ENCODE assay signal across 9 cellular contexts in the genomic region with DNA sequence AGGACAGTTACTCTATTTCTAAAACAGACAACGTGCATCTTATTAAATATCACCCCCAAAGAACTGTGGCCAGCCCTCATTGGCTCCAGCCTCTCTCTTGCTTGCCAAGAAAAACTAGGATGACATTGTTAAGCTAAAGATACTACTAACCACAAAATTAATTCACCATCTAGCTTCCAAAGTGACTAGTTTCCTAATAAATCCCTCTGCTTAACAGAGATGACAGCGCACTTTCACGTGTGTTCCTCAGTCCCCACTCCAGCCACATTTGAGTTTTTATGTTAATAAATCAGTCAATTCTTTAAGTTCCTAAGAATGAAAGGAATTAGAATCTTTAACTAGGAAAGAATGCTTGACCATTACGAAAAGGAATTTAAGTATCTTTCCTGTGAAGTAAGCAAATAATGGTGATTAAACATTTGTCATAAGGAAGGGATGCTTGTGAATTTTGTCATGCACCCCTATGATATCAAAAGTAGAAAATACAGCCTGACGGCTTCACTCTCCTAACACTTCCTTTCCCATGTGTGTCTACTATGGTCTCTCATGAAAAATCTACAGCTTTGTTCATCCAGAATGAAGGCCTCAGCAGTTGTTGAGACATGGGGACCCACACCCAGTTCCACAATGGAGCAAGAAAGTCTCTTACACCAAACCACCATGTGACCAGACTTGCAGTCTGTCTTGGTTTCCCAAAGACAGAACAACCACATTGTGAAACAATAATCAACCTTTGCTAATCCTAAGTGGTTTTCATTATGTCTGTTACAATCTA. TPM values are rescaled to one million over a fixed set of nuclear protein-coding genes. Genes with fewer than 3 reads are reported as not detected.
DNase-seq lines count a peak whose midpoint lies in the region; ATAC-seq, FAIRE-seq and TF ChIP-seq lines count a peak whose summit lies in the region.
"Had no signal": no experiment of that assay in that cellular context is flagged by ENCODE, and none has a peak within 500 bp of the region (broad histone marks: within the 10 kb centered on the region; RNA-seq: fewer than 3 reads in every experiment).

No MANE protein-coding gene starts in this region.

- no peaks in the 10 kb centered on the region for H3K9me3 ChIP-seq in A549
- no peaks in the 10 kb centered on the region for H3K9me3 ChIP-seq in K562 (replicated peaks; ENCODE audit: control insufficient read depth, insufficient read depth, low read depth, low read length)
- no peaks in the 10 kb centered on the region for H3K9me3 ChIP-seq in lung (ENCODE audit: control insufficient read depth in 2 of 2, insufficient read depth in 1 of 2, low read length in 1 of 2)
- H3K9me3 ChIP-seq in T-helper 17 cell (ENCODE audit: control insufficient read depth, low read length, poor library complexity, severe bottlenecking), result no peaks in the 10 kb centered on the region
- no peaks in the 10 kb centered on the region for H3K9me3 ChIP-seq in effector memory CD4-positive, alpha-beta T cell (ENCODE audit: control insufficient read depth, low read length)

- H3K27ac ChIP-seq in A549, result peak overlapping the region; percentile 65 to 88
- peak overlapping the region; percentile 70 for H3K27ac ChIP-seq in K562 (ENCODE audit: extremely low read depth, low read depth, low read length)
- peak overlapping the region; percentile 60 to 79 for H3K27ac ChIP-seq in lung (ENCODE audit: low read depth in 1 of 2, low read length in 1 of 2)
- no peak overlapping the region for H3K27ac ChIP-seq in effector memory CD4-positive, alpha-beta T cell (ENCODE audit: insufficient read depth, low read length, poor library complexity, severe bottlenecking)

- in situ Hi-C loops in K562 (cut with MboI), result no loop called here

- TF ChIP-seq EP300 in A549 (IDR thresholded peaks at IDR 0.05) (peak in 1 of 2 experiments; percentile 28; a peak in 1 of 5 replicates), K562 (IDR thresholded peaks at IDR 0.05; ENCODE audit: low read length) (no peak)

- peak; percentile 46 to 65 for DNase-seq in A549 (ENCODE audit: low read depth in 1 of 2, low spot score in 1 of 2)
- peak; percentile 45 for DNase-seq in HK-2 (ENCODE audit: unreplicated experiment)
- DNase-seq in K562 (ENCODE audit: extremely low read depth in 1 of 4, low spot score in 3 of 4), result no peak
- peak; percentile 39 for DNase-seq in lung (ENCODE audit: low spot score)
- no peak for DNase-seq in T-helper 17 cell
- DNase-seq in effector memory CD4-positive, alpha-beta T cell, result no peak
- DNase-seq: NCI-H774 had no signal

- H3K36me3 Mint-ChIP-seq in T-helper 17 cell (ENCODE audit: low read depth), result no peaks in the 10 kb centered on the region

- H2AFZ ChIP-seq in K562 (ENCODE audit: low read depth, low read length), result no peak overlapping the region

- H3K27me3 ChIP-seq in K562 (ENCODE audit: control insufficient read depth in 2 of 2, insufficient read depth in 2 of 2, low read length in 2 of 2) (no peaks in the 10 kb centered on the region), lung (ENCODE audit: control insufficient read depth, insufficient read depth) (no peaks in the 10 kb centered on the region)
- H3K27me3 ChIP-seq in effector memory CD4-positive, alpha-beta T cell (replicated peaks; ENCODE audit: control insufficient read depth, insufficient read depth, low read length, poor library complexity, severe bottlenecking), result no peaks in the 10 kb centered on the region

- intact Hi-C loops in K562 (cut with micrococcal nuclease), result no loop called here

- H3K36me3 ChIP-seq in K562 (ENCODE audit: control insufficient read depth, insufficient read depth, low read length), result peaks cover 28% of the 10 kb centered on the region
- no peaks in the 10 kb centered on the region for H3K36me3 ChIP-seq in lung (ENCODE audit: control insufficient read depth in 2 of 2, insufficient read depth in 2 of 2, low read length in 2 of 2)
- no peaks in the 10 kb centered on the region for H3K36me3 ChIP-seq in effector memory CD4-positive, alpha-beta T cell (ENCODE audit: control insufficient read depth, insufficient read depth, low read length)

- POLR2A ChIA-PET in A549 (lab: Yijun Ruan, JAX), result interaction anchor here (1.4 kb wide), 1 partner anchor 9 kb away, joined by 4 read pairs; a partner anchor contains a TSS
- POLR2A ChIA-PET in K562 (lab: Yijun Ruan, JAX), result interaction anchor here (0.8 to 5.1 kb wide), 4 partner anchors 8 to 105 kb away, joined by 3 to 27 read pairs (median 4); no protein-coding TSS in a partner anchor

- H3K9me1 ChIP-seq in K562 (ENCODE audit: control insufficient read depth, insufficient read depth, low read length), result peaks cover 4% of the 10 kb centered on the region

- H3K4me2 ChIP-seq in A549 (peak overlapping the region; percentile 90), K562 (ENCODE audit: insufficient read depth, low read length) (peak overlapping the region; percentile 63)

- H3K4me3 ChIP-seq in A549 (peak overlapping the region; percentile 22; the same call in 2 of the 3 replicates), K562 (no peak overlapping the region), lung (no peak overlapping the region)
- no peak overlapping the region for H3K4me3 ChIP-seq in effector memory CD4-positive, alpha-beta T cell (ENCODE audit: insufficient read depth, low read depth, low read length, poor library complexity, severe bottlenecking)

- no peak overlapping the region for H3K4me3 Mint-ChIP-seq in T-helper 17 cell

- no TSS peak for BruUV-seq in K562 (replicated peaks; lab: Mats Ljungman, UMichigan)

- TF ChIP-seq POLR2A in A549 (IDR thresholded peaks at IDR 0.05; ENCODE audit: low read length) (no peak), K562 (conservative IDR thresholded peaks at IDR 0.05) (no peak)

- FAIRE-seq in A549 (lab: Jason Lieb, UNC) (no peak), K562 (lab: Jason Lieb, UNC) (no peak)

- H3K27me3 Mint-ChIP-seq in T-helper 17 cell, result no peaks in the 10 kb centered on the region

- H3K4me1 ChIP-seq in A549, result peaks cover 96% of the 10 kb centered on the region
- peaks cover 13 to 75% of the 10 kb centered on the region in 2 experiments for H3K4me1 ChIP-seq in K562 (replicated peaks in 1 of 2; ENCODE audit: control insufficient read depth in 2 of 2, insufficient read depth in 2 of 2, low read length in 2 of 2)
- H3K4me1 ChIP-seq in lung (ENCODE audit: control insufficient read depth in 2 of 2, insufficient read depth in 2 of 2, low read length in 2 of 2), result peaks cover 10 to 35% of the 10 kb centered on the region in 2 donors
- H3K4me1 ChIP-seq in effector memory CD4-positive, alpha-beta T cell (ENCODE audit: control insufficient read depth, insufficient read depth, low read length, poor library complexity, severe bottlenecking), result no peaks in the 10 kb centered on the region

- peaks cover 47% of the 10 kb centered on the region for H4K20me1 ChIP-seq in K562 (replicated peaks; ENCODE audit: control insufficient read depth, insufficient read depth, low read length)

- ATAC-seq in A549 (peak; percentile 42 to 66), K562 (peak; percentile 17), lung (ENCODE audit: insufficient read depth, low FRiP score) (peak; percentile 40), T-helper 17 cell (no peak), HG03280 (IDR thresholded peaks at IDR 0.05; ENCODE audit: unreplicated experiment) (no peak), HG03354 (IDR thresholded peaks at IDR 0.05; ENCODE audit: poor library complexity, severe bottlenecking, unreplicated experiment) (no peak)

- no peak for TF ChIP-seq CTCF in A549 (IDR thresholded peaks at IDR 0.05)
- no peak for TF ChIP-seq CTCF in K562 (IDR thresholded peaks at IDR 0.05 in 2 of 3, conservative IDR thresholded peaks at IDR 0.05 in 1 of 3; ENCODE audit: insufficient read depth in 2 of 3, low read depth in 1 of 3, low read length in 3 of 3)
- TF ChIP-seq CTCF in lung (IDR thresholded peaks at IDR 0.05; ENCODE audit: control extremely low read depth, extremely low read depth), result no peak

- peaks cover 23% of the 10 kb centered on the region for H3K4me1 Mint-ChIP-seq in T-helper 17 cell

- CTCF ChIA-PET in A549 (lab: Yijun Ruan, JAX) (interaction anchor here (0.6 to 6.2 kb wide), 5 partner anchors 12 to 105 kb away, joined by 3 to 35 read pairs (median 3); no protein-coding TSS in a partner anchor), K562 (lab: Yijun Ruan, JAX; ENCODE audit: low intra/inter-chr PET ratio) (no interaction called here)

- H3K9ac ChIP-seq in K562 (ENCODE audit: insufficient read depth in 1 of 2, low read depth in 2 of 2, low read length in 2 of 2), result peak overlapping the region in 1 of 2 experiments; percentile 55; a peak in 2 of 4 replicates

- WGBS in A549 (ENCODE audit: missing lambda C conversion rate), result 3% methylated on average over 5 of the region's 5 CpGs
- WGBS in K562 (ENCODE audit: insufficient coverage, low coverage, missing lambda C conversion rate), result 17% methylated on average over 5 of the region's 5 CpGs
- WGBS in lung, 2 donors, result 32 to 34% methylated on average over 5 of the region's 5 CpGs

- no peak overlapping the region for H3K27ac Mint-ChIP-seq in T-helper 17 cell

- H3K79me2 ChIP-seq in K562 (ENCODE audit: control insufficient read depth, insufficient read depth, low read length), result peaks cover 100% of the 10 kb centered on the region

- TF ChIP-seq RAD21 in A549 (conservative IDR thresholded peaks at IDR 0.05 in 1 of 2, IDR thresholded peaks at IDR 0.05 in 1 of 2) (peak; percentile 11 to 13; a peak in 2 of 5 replicates), K562 (CRISPR knock-in tag; conservative IDR thresholded peaks at IDR 0.05 in 1 of 2, IDR thresholded peaks at IDR 0.05 in 1 of 2) (no peak)

RNA-seq across cellular contexts. Expression of a gene that starts 8.1 kb away (rescaled TPM):
- polyA plus RNA-seq in A549 (2011; rRNA removed) (245 and 296 TPM in 2 replicates), A549 (2017; fragmentation: RNase III; extraction: RNeasy Plus Mini Kit Qiagen cat#74134 plus additional on column Dnase treatment) (165 to 189 TPM (median 166 TPM) in 3 replicates), K562 (2011; rRNA removed) (265 and 280 TPM in 2 replicates), K562 (2014; fragmentation: Illumina TruSeq; extraction: Trizol) (142 and 159 TPM in 2 replicates), K562 (2014; fragmentation: Nextera tagmentation; extraction: Ambion mirVana) (10 to 100 TPM; 55.2 to 68.6 TPM), K562 (2014; rRNA removed) (125 and 150 TPM in 2 replicates), lung (10 to 100 TPM; 36.4 to 93.5 TPM)
- polyA plus RNA-seq in A549 (2012; cell fraction: cytosol; rRNA removed), result 158 and 173 TPM in 2 replicates
- polyA plus RNA-seq in A549 (2012; cell fraction: nucleus; rRNA removed), result 116 and 183 TPM in 2 replicates
- 601 and 684 TPM in 2 replicates for polyA minus RNA-seq in A549 (2011; rRNA and poly(A)+ RNA removed)
- 275 and 365 TPM in 2 replicates for total RNA-seq in K562 (2011; cell fraction: chromatin; rRNA removed; ENCODE audit: low replicate concordance)
- 109 and 134 TPM in 2 replicates for total RNA-seq in K562 (2011; cell fraction: nucleolus; rRNA removed)
- total RNA-seq in K562 (2011; cell fraction: nucleoplasm; rRNA removed), result 215 and 268 TPM in 2 replicates
- total RNA-seq in K562 (2014; rRNA removed) (118 and 123 TPM in 2 replicates), K562 (2014; rRNA removed; fragmentation: Illumina TruSeq; extraction: Trizol) (154 and 166 TPM in 2 replicates), K562 (2015; rRNA removed; fragmentation: Illumina TruSeq; extraction: Trizol) (141 and 147 TPM in 2 replicates), K562 (2021) (206 TPM in 2 replicates), lung (100 to 1,000 TPM; 117 to 227 TPM), T-helper 17 cell (10 to 100 TPM; 13.3 to 61.1 TPM)
- polyA plus RNA-seq in K562 (2011; cell fraction: cytosol; rRNA removed), result 140 and 201 TPM in 2 replicates
- 132 and 151 TPM in 2 replicates for polyA plus RNA-seq in K562 (2011; cell fraction: nucleus; rRNA removed)
- polyA plus RNA-seq in K562 (2012), result 106 and 126 TPM in 2 replicates
- polyA minus RNA-seq in K562 (2011; rRNA and poly(A)+ RNA removed), result 667 and 775 TPM in 2 replicates
- 210 and 245 TPM in 2 replicates for polyA minus RNA-seq in K562 (2011; cell fraction: cytosol; rRNA and poly(A)+ RNA removed)
- 85.0 and 160 TPM in 2 replicates for polyA minus RNA-seq in K562 (2011; cell fraction: nucleus; rRNA and poly(A)+ RNA removed)

Comparison
In these comparisons a context has a peak if more than half of its experiments do, and no peak if none do; other contexts are left out.
1. ATAC-seq: peak in A549 (2 of 2), K562 (single experiment) and lung (single experiment); none in T-helper 17 cell (single experiment), HG03280 (single experiment) and HG03354 (single experiment).
2. DNase-seq: peak in A549 (2 of 2), HK-2 (single experiment) and lung (single experiment); none in K562 (0 of 4), T-helper 17 cell (0 of 3) and effector memory CD4-positive, alpha-beta T cell (0 of 3).